21 cellular contexts compared by ENCODE assay signal in genomic region chr3:37214076-37214475, GRCh38.
"Had no signal": no experiment of that assay in that cellular context is flagged by ENCODE, and none has a peak within 500 bp of the region (broad histone marks: within the 10 kb centered on the region; RNA-seq: fewer than 3 reads in every experiment).

No MANE protein-coding gene starts in this region.

- H3K4me2 ChIP-seq: hepatocyte had no signal

- H3K4me3 ChIP-seq: hepatocyte, tibial artery had no signal

- H3K9me3 Mint-ChIP-seq: activated naive CD8-positive, alpha-beta T cell treated with anti-CD3 and anti-CD28 coated beads for 36 hours; activated T-cell treated with anti-CD3 and anti-CD28 coated beads, Interleukin-2, amount 50 U/mL, for 72 hours; dendritic cell treated with granulocyte-macrophage colony-stimulating factor and Interleukin-4, amounts not matched to agents 40 ng/mL and 50 ng/mL, for 4 days had no signal

- H3K9me3 ChIP-seq: tibial artery had no signal

- FAIRE-seq: endothelial cell of umbilical vein had no signal

- H3K27ac Mint-ChIP-seq: activated naive CD8-positive, alpha-beta T cell treated with anti-CD3 and anti-CD28 coated beads for 36 hours; activated T-cell treated with anti-CD3 and anti-CD28 coated beads, Interleukin-2, amount 50 U/mL, for 72 hours; dendritic cell treated with granulocyte-macrophage colony-stimulating factor and Interleukin-4, amounts not matched to agents 40 ng/mL and 50 ng/mL, for 4 days had no signal

- ATAC-seq: activated T-cell treated with anti-CD3 and anti-CD28 coated beads, Interleukin-2, amount 50 U/mL, for 72 hours; naive thymus-derived CD8-positive, alpha-beta T cell had no signal

- DNase-seq: activated CD4-positive, alpha-beta T cell treated with anti-CD3 and anti-CD28 coated beads, Interleukin-2, amount 50 U/mL, for 4 hours; activated gamma-delta T cell treated with Interleukin-2 at 50 U/mL for 16 hours; activated naive CD8-positive, alpha-beta T cell treated with anti-CD3 and anti-CD28 coated beads for 36 hours; activated T-cell treated with anti-CD3 and anti-CD28 coated beads, Interleukin-2, amount 50 U/mL, for 72 hours; amniotic stem cell; effector CD8-positive, alpha-beta T cell; kidney glomerular epithelial cell; mesenchymal stem cell; naive thymus-derived CD8-positive, alpha-beta T cell; occipital lobe; posterior cingulate gyrus; retina; stimulated activated CD8-positive, alpha-beta memory T cell treated with anti-CD3 and anti-CD28 coated beads, Interleukin-4, amount 100 ng/mL, for 48 hours; stimulated activated naive CD8-positive, alpha-beta T cell treated with anti-CD3 and anti-CD28 coated beads, Interleukin-15, Interleukin-2, amounts not matched to agents 100 U/mL and 50 U/mL, for 24 hours; substantia nigra; T-helper 2 cell; tibial artery; WERI-Rb-1 had no signal

- H3K36me3 Mint-ChIP-seq: activated naive CD8-positive, alpha-beta T cell treated with anti-CD3 and anti-CD28 coated beads for 36 hours; naive thymus-derived CD8-positive, alpha-beta T cell had no signal

- H3K27ac ChIP-seq: hepatocyte, tibial artery, WERI-Rb-1 had no signal

- H2AFZ ChIP-seq: hepatocyte had no signal

- H3K4me3 Mint-ChIP-seq: activated naive CD8-positive, alpha-beta T cell treated with anti-CD3 and anti-CD28 coated beads for 36 hours; activated T-cell treated with anti-CD3 and anti-CD28 coated beads, Interleukin-2, amount 50 U/mL, for 72 hours; dendritic cell treated with granulocyte-macrophage colony-stimulating factor and Interleukin-4, amounts not matched to agents 40 ng/mL and 50 ng/mL, for 4 days; naive thymus-derived CD8-positive, alpha-beta T cell had no signal

- H3K79me2 ChIP-seq: hepatocyte had no signal

- H3K27me3 Mint-ChIP-seq: activated naive CD8-positive, alpha-beta T cell treated with anti-CD3 and anti-CD28 coated beads for 36 hours; dendritic cell treated with granulocyte-macrophage colony-stimulating factor and Interleukin-4, amounts not matched to agents 40 ng/mL and 50 ng/mL, for 4 days; naive thymus-derived CD8-positive, alpha-beta T cell had no signal

- H3K36me3 ChIP-seq: WERI-Rb-1 had no signal

- H3K27me3 ChIP-seq: hepatocyte, tibial artery had no signal
